In genomic region chr2:214809751-214810564, GRCh38 we compare ENCODE assay signal across 8 cellular contexts. TPM values are rescaled to one million over a fixed set of nuclear protein-coding genes. Genes with fewer than 3 reads are reported as not detected.
A peak's percentile ranks its signal among the peaks of the same experiment; 100 is the strongest.
DNase-seq lines count a peak whose midpoint lies in the region; ATAC-seq and TF ChIP-seq lines count a peak whose summit lies in the region.

No MANE protein-coding gene starts in this region.

- no peak for TF ChIP-seq CTCF in activated B cell treated with CpG ODN at 0.5 μM for 24 hours (IDR thresholded peaks at IDR 0.05)

- POLR2A ChIA-PET in activated B cell treated with CpG ODN at 0.5 μM for 24 hours (lab: Charles Lee): interaction anchor here (0.6 kb wide), 1 partner anchor 1644 kb away, joined by 3 read pairs; no protein-coding TSS in a partner anchor

- CTCF ChIA-PET in activated B cell treated with CpG ODN at 0.5 μM for 24 hours (lab: Charles Lee): no interaction called here

- peak overlapping the region; percentile 92 for H3K27ac Mint-ChIP-seq in activated B cell treated with CpG ODN at 0.5 μM for 24 hours

- peaks cover 35% of the 10 kb centered on the region for H3K4me1 Mint-ChIP-seq in activated B cell treated with CpG ODN at 0.5 μM for 24 hours

- peak; percentile 85 for ATAC-seq in GM18909 (IDR thresholded peaks at IDR 0.05; ENCODE audit: poor library complexity, unreplicated experiment)
- ATAC-seq in HG03159 (IDR thresholded peaks at IDR 0.05; ENCODE audit: unreplicated experiment): peak; percentile 87
- peak; percentile 85 for ATAC-seq in activated B cell treated with CpG ODN at 0.5 μM for 24 hours (ENCODE audit: low read depth)

- peak overlapping the region; percentile 98 for H3K4me3 Mint-ChIP-seq in activated B cell treated with CpG ODN at 0.5 μM for 24 hours

- peak; percentile 99 for DNase-seq in AG08396 (ENCODE audit: low spot score)
- peak; percentile 77 for DNase-seq in NCI-H226
- peak; percentile 100 for DNase-seq in activated B cell treated with CpG ODN at 0.5 μM for 24 hours
- DNase-seq in central memory CD4-positive, alpha-beta T cell: peak; percentile 90
- DNase-seq in islet precursor cell: peak; percentile 100
- DNase-seq in stimulated activated CD4-positive, alpha-beta T cell treated with anti-CD3 and anti-CD28 coated beads, Interleukin-12 subunit alpha, Interleukin-12 subunit beta, amount 100 ng/mL, for 4 hours: peak; percentile 99

- peaks cover 11% of the 10 kb centered on the region for H3K36me3 Mint-ChIP-seq in activated B cell treated with CpG ODN at 0.5 μM for 24 hours (ENCODE audit: low read depth)

- no peaks in the 10 kb centered on the region for H3K27me3 Mint-ChIP-seq in activated B cell treated with CpG ODN at 0.5 μM for 24 hours

- H3K9me3 Mint-ChIP-seq in activated B cell treated with CpG ODN at 0.5 μM for 24 hours: no peaks in the 10 kb centered on the region

- intact Hi-C loops in activated B cell treated with CpG ODN at 0.5 μM for 24 hours (cut with micrococcal nuclease): loop anchor here (1.0 to 10.0 kb wide), 9 partner anchors 61 to 1775 kb away; partner anchors contain the start of genes RPL37A, SMARCAL1 and SPAG16

RNA-seq across cellular contexts. Expression of gene BARD1, which starts 0.5 kb away (rescaled TPM):
- 19.0 and 22.5 TPM in 2 replicates for total RNA-seq in activated B cell treated with CpG ODN at 0.5 μM for 24 hours

Comparison
In these comparisons a context has a peak if more than half of its experiments do, and no peak if none do; other contexts are left out.
1. Peak in every context shown above with its lines: DNase-seq and ATAC-seq.